Comparison of ENCODE assay signal across 34 cellular contexts in genomic region chr5:112403069-112403468, GRCh38.
"Had no signal": no experiment of that assay in that cellular context is flagged by ENCODE, and none has a peak within 500 bp of the region (broad histone marks: within the 10 kb centered on the region; RNA-seq: fewer than 3 reads in every experiment).

No MANE protein-coding gene starts in this region.

- H3K4me2 ChIP-seq: KMS-11 had no signal

- H3K4me3 ChIP-seq: MG63 had no signal

- H3K27me3 ChIP-seq: MG63 had no signal

- H3K27ac ChIP-seq: KMS-11 had no signal

- H3K9ac ChIP-seq: KMS-11 had no signal

- H3K36me3 ChIP-seq: MG63 had no signal

- H3K9me3 ChIP-seq: MG63 had no signal

- DNase-seq: Karpas-422, Kasumi-1, MG63, MM.1S, MV-4-11, NCI-H1048, NCI-H1092, NCI-H1092 treated with DMSO at 0.1 percent for 48 hours, NCI-H1105, NCI-H1105 treated with DMSO at 0.1 percent for 48 hours, NCI-H1417, NCI-H1417 treated with DMSO at 0.1 percent for 48 hours, NCI-H1436, NCI-H1436 treated with DMSO at 0.1 percent for 48 hours, NCI-H146, NCI-H1694, NCI-H1694 treated with DMSO at 0.1 percent for 48 hours, NCI-H187, NCI-H187 treated with DMSO at 0.1 percent for 48 hours, NCI-H1930, NCI-H2029, NCI-H2029 treated with DMSO at 0.1 percent for 48 hours, NCI-H2081, NCI-H2081 treated with DMSO at 0.1 percent for 48 hours, NCI-H2107, NCI-H2171, NCI-H2171 treated with DMSO at 0.1 percent for 48 hours, NCI-H2227 treated with DMSO at 0.1 percent for 48 hours, NCI-H226, NCI-H345, NCI-H446, NCI-H446 treated with DMSO at 0.1 percent for 48 hours, NCI-H510A had no signal
